ENCODE assay signal across 8 cellular contexts in genomic region chr10:119532251-119532650, GRCh38. TPM values are rescaled to one million over a fixed set of nuclear protein-coding genes. Genes with fewer than 3 reads are reported as not detected.
DNase-seq lines count a peak whose midpoint lies in the region; ATAC-seq and TF ChIP-seq lines count a peak whose summit lies in the region.
"Not testable (repeated sequence)": the region's sequence is repeated elsewhere in the genome, so short reads cannot be mapped to it uniquely, and the experiment has no call there.

No MANE protein-coding gene starts in this region.

- intact Hi-C loops in CD14-positive monocyte (cut with micrococcal nuclease); activated CD8-positive, alpha-beta T cell treated with anti-CD3 and anti-CD28 coated beads for 36 hours (cut with micrococcal nuclease); activated naive CD4-positive, alpha-beta T cell treated with anti-CD3 and anti-CD28 coated beads for 36 hours (cut with micrococcal nuclease); sciatic nerve (cut with DNase I); transverse colon (cut with DNase I; ENCODE audit: low total_unique reads): not testable (repeated sequence)

- ATAC-seq in activated CD8-positive, alpha-beta T cell treated with anti-CD3 and anti-CD28 coated beads for 36 hours; activated naive CD8-positive, alpha-beta T cell treated with anti-CD3 and anti-CD28 coated beads, Interleukin-2, amount 50 U/mL, for 24 hours; sciatic nerve: not testable (repeated sequence)

- H3K9me3 Mint-ChIP-seq in CD14-positive monocyte; activated CD8-positive, alpha-beta T cell treated with anti-CD3 and anti-CD28 coated beads for 36 hours; activated naive CD4-positive, alpha-beta T cell treated with anti-CD3 and anti-CD28 coated beads for 36 hours; activated naive CD8-positive, alpha-beta T cell treated with anti-CD3 and anti-CD28 coated beads, Interleukin-2, amount 50 U/mL, for 24 hours: not testable (repeated sequence)
- H3K9me3 Mint-ChIP-seq in glutamatergic neuron (ENCODE audit: unreplicated experiment): peaks cover 11% of the 10 kb centered on the region

- not testable (repeated sequence) for TF ChIP-seq POLR2A in transverse colon (IDR thresholded peaks at IDR 0.05)

- POLR2A ChIA-PET in activated CD8-positive, alpha-beta T cell treated with anti-CD3 and anti-CD28 coated beads for 36 hours (lab: Charles Lee): interaction anchor here (0.7 to 3.2 kb wide), 6 partner anchors 8 to 173 kb away, joined by 3 to 19 read pairs (median 3); no protein-coding TSS in a partner anchor

- H3K27me3 Mint-ChIP-seq in CD14-positive monocyte (ENCODE audit: low read depth in 3 of 3); activated CD8-positive, alpha-beta T cell treated with anti-CD3 and anti-CD28 coated beads for 36 hours; activated naive CD4-positive, alpha-beta T cell treated with anti-CD3 and anti-CD28 coated beads for 36 hours (ENCODE audit: low read depth); activated naive CD8-positive, alpha-beta T cell treated with anti-CD3 and anti-CD28 coated beads, Interleukin-2, amount 50 U/mL, for 24 hours; glutamatergic neuron (ENCODE audit: unreplicated experiment): not testable (repeated sequence)

- H3K9me3 ChIP-seq in transverse colon: not testable (repeated sequence)

- in situ Hi-C loops in transverse colon (cut with MboI; ENCODE audit: low pct_ligation_motif_present in 1 of 4, low pct_unique_long_range_greater_than_20kb in 1 of 4, low sequenced_read_pairs in 3 of 4): not testable (repeated sequence)

- H3K4me3 ChIP-seq in HL-60 (replicated peaks; ENCODE audit: insufficient read depth, low read length); transverse colon: not testable (repeated sequence)

- peaks cover 19 to 34% of the 10 kb centered on the region in 2 donors for H3K36me3 Mint-ChIP-seq in CD14-positive monocyte
- H3K36me3 Mint-ChIP-seq in activated CD8-positive, alpha-beta T cell treated with anti-CD3 and anti-CD28 coated beads for 36 hours (ENCODE audit: low read depth): peaks cover 61% of the 10 kb centered on the region
- peaks cover 34% of the 10 kb centered on the region for H3K36me3 Mint-ChIP-seq in activated naive CD4-positive, alpha-beta T cell treated with anti-CD3 and anti-CD28 coated beads for 36 hours (ENCODE audit: low read depth)
- H3K36me3 Mint-ChIP-seq in activated naive CD8-positive, alpha-beta T cell treated with anti-CD3 and anti-CD28 coated beads, Interleukin-2, amount 50 U/mL, for 24 hours (ENCODE audit: low read depth): peaks cover 42% of the 10 kb centered on the region
- H3K36me3 Mint-ChIP-seq in glutamatergic neuron (ENCODE audit: unreplicated experiment): not testable (repeated sequence)

- CTCF ChIA-PET in activated CD8-positive, alpha-beta T cell treated with anti-CD3 and anti-CD28 coated beads for 36 hours (lab: Charles Lee): interaction anchor here (1.3 to 2.0 kb wide), 2 partner anchors 17 to 42 kb away, joined by 3 to 5 read pairs; no protein-coding TSS in a partner anchor
- CTCF ChIA-PET in activated naive CD4-positive, alpha-beta T cell treated with anti-CD3 and anti-CD28 coated beads for 36 hours (lab: Charles Lee): interaction anchor here (0.7 to 1.0 kb wide), 2 partner anchors 12 to 15 kb away, joined by 3 to 4 read pairs; no protein-coding TSS in a partner anchor

- 96 to 100% methylated on average over 4 to 8 of the region's 8 CpGs for WGBS in transverse colon (ENCODE audit: low coverage in 1 of 2), 2 donors

- H3K27me3 ChIP-seq in HL-60 (ENCODE audit: insufficient read depth, poor library complexity, severe bottlenecking); transverse colon: not testable (repeated sequence)

- H3K4me1 Mint-ChIP-seq in CD14-positive monocyte: peaks cover 37% of the 10 kb centered on the region
- H3K4me1 Mint-ChIP-seq in activated CD8-positive, alpha-beta T cell treated with anti-CD3 and anti-CD28 coated beads for 36 hours (ENCODE audit: low read depth): peaks cover 69% of the 10 kb centered on the region
- H3K4me1 Mint-ChIP-seq in activated naive CD4-positive, alpha-beta T cell treated with anti-CD3 and anti-CD28 coated beads for 36 hours (ENCODE audit: low read depth): peaks cover 84% of the 10 kb centered on the region
- peaks cover 87% of the 10 kb centered on the region for H3K4me1 Mint-ChIP-seq in activated naive CD8-positive, alpha-beta T cell treated with anti-CD3 and anti-CD28 coated beads, Interleukin-2, amount 50 U/mL, for 24 hours
- peaks cover 57% of the 10 kb centered on the region for H3K4me1 Mint-ChIP-seq in glutamatergic neuron (ENCODE audit: low read depth, unreplicated experiment)

- H3K27ac Mint-ChIP-seq in CD14-positive monocyte (peak overlapping the region in 6 of 7 donors; percentile 72 to 90 (median 85)), glutamatergic neuron (ENCODE audit: unreplicated experiment) (peak overlapping the region; percentile 28)
- H3K27ac Mint-ChIP-seq in activated CD8-positive, alpha-beta T cell treated with anti-CD3 and anti-CD28 coated beads for 36 hours: peak overlapping the region; percentile 57
- H3K27ac Mint-ChIP-seq in activated naive CD4-positive, alpha-beta T cell treated with anti-CD3 and anti-CD28 coated beads for 36 hours: peak overlapping the region; percentile 9
- peak overlapping the region; percentile 29 for H3K27ac Mint-ChIP-seq in activated naive CD8-positive, alpha-beta T cell treated with anti-CD3 and anti-CD28 coated beads, Interleukin-2, amount 50 U/mL, for 24 hours

- H3K4me1 ChIP-seq in transverse colon: peaks cover 10 to 77% (median 26%) of the 10 kb centered on the region in 4 donors

- not testable (repeated sequence) for TF ChIP-seq EP300 in transverse colon (IDR thresholded peaks at IDR 0.05; ENCODE audit: low read depth)

- not testable (repeated sequence) for H3K36me3 ChIP-seq in transverse colon

- H3K4me3 Mint-ChIP-seq in CD14-positive monocyte; activated CD8-positive, alpha-beta T cell treated with anti-CD3 and anti-CD28 coated beads for 36 hours; activated naive CD4-positive, alpha-beta T cell treated with anti-CD3 and anti-CD28 coated beads for 36 hours; activated naive CD8-positive, alpha-beta T cell treated with anti-CD3 and anti-CD28 coated beads, Interleukin-2, amount 50 U/mL, for 24 hours: not testable (repeated sequence)
- peak overlapping the region; percentile 55 for H3K4me3 Mint-ChIP-seq in glutamatergic neuron (ENCODE audit: unreplicated experiment)

- TF ChIP-seq CTCF in CD14-positive monocyte (IDR thresholded peaks at IDR 0.05); HL-60 (IDR thresholded peaks at IDR 0.05; ENCODE audit: insufficient read depth, low read length); activated CD8-positive, alpha-beta T cell treated with anti-CD3 and anti-CD28 coated beads for 36 hours (IDR thresholded peaks at IDR 0.05); glutamatergic neuron (IDR thresholded peaks at IDR 0.05; ENCODE audit: partially characterized antibody, unreplicated experiment); transverse colon (IDR thresholded peaks at IDR 0.05): not testable (repeated sequence)

- not testable (repeated sequence) for DNase-seq in CD14-positive monocyte (ENCODE audit: low spot score); HL-60 (ENCODE audit: low read depth in 1 of 2, low spot score in 1 of 2); activated CD8-positive, alpha-beta T cell treated with anti-CD3 and anti-CD28 coated beads for 36 hours; activated naive CD4-positive, alpha-beta T cell treated with anti-CD3 and anti-CD28 coated beads for 36 hours; activated naive CD8-positive, alpha-beta T cell treated with anti-CD3 and anti-CD28 coated beads, Interleukin-2, amount 50 U/mL, for 24 hours; glutamatergic neuron; transverse colon
- DNase-seq in sciatic nerve (ENCODE audit: low spot score): peak; percentile 32

- H3K27ac ChIP-seq in HL-60 (replicated peaks): peak overlapping the region; percentile 50
- peak overlapping the region; percentile 23 to 95 (median 63) for H3K27ac ChIP-seq in transverse colon

RNA-seq across cellular contexts. Expression of gene RGS10, which starts 10.3 kb away (rescaled TPM):
- 10 to 100 TPM; 75.8 to 87.2 TPM for polyA plus RNA-seq in CD14-positive monocyte
- total RNA-seq in activated CD8-positive, alpha-beta T cell treated with anti-CD3 and anti-CD28 coated beads for 36 hours: 100 to 1,000 TPM; 207 to 220 TPM
- 100 to 1,000 TPM; 234 to 240 TPM for total RNA-seq in activated naive CD4-positive, alpha-beta T cell treated with anti-CD3 and anti-CD28 coated beads for 36 hours
- total RNA-seq in glutamatergic neuron (ENCODE audit: unreplicated experiment) (311 TPM), sciatic nerve (30.0 TPM), transverse colon (10 to 100 TPM; 26.3 to 47.1 (median 38.8) TPM)

Comparison
In these comparisons a context has a peak if more than half of its experiments do, and no peak if none do; other contexts are left out.
1. H3K27ac Mint-ChIP-seq: peak in every context shown above with its lines; median percentile 85 in CD14-positive monocyte; 57 in activated CD8-positive, alpha-beta T cell treated with anti-CD3 and anti-CD28 coated beads for 36 hours; 29 in activated naive CD8-positive, alpha-beta T cell treated with anti-CD3 and anti-CD28 coated beads, Interleukin-2, amount 50 U/mL, for 24 hours; 28 in glutamatergic neuron; 9 in activated naive CD4-positive, alpha-beta T cell treated with anti-CD3 and anti-CD28 coated beads for 36 hours.